In the genomic region with DNA sequence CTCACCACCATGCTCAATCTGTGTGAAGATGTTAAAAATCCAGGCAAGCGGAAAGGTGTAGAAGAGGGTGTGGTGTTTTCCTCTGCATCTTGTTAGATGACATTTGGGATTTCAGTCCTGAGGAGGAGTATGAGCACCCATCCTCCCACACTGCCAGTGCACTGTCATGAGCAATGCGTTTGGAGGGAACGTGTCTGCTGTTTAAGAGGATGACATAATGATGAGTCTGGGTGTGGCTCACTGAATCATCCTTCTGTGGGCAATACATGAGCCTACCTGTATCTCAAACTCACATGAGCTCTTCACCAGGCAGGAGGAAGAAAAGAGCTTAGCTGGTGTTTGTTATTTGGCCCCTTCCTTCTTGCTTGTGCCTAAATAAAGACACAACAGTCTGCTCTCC, we compare ENCODE assay signal across 20 cellular contexts.
DNase-seq lines count a peak whose midpoint lies in the region; ATAC-seq lines count a peak whose summit lies in the region.
"Had no signal": no experiment of that assay in that cellular context is flagged by ENCODE, and none has a peak within 500 bp of the region (broad histone marks: within the 10 kb centered on the region; RNA-seq: fewer than 3 reads in every experiment).

No MANE protein-coding gene starts in this region.

- H3K27me3 ChIP-seq in H7 (ENCODE audit: control insufficient read depth, insufficient read depth, low read length) = no peaks in the 10 kb centered on the region

- H3K36me3 ChIP-seq in H7 (replicated peaks; ENCODE audit: control insufficient read depth, insufficient read depth, low read length) = no peaks in the 10 kb centered on the region

- no peak for ATAC-seq in GM21528 (IDR thresholded peaks at IDR 0.05; ENCODE audit: low FRiP score, unreplicated experiment)
- ATAC-seq: activated naive CD4-positive, alpha-beta T cell treated with anti-CD3 and anti-CD28 coated beads, Interleukin-2, amount 50 U/mL, for 72 hours; HepG2; T-helper 17 cell had no signal

- no peak overlapping the region for H3K4me3 ChIP-seq in H7 (ENCODE audit: insufficient read depth, low read depth, low read length)

- DNase-seq in NCI-H146 (lab: John Stamatoyannopoulos, UW) = peak; percentile 48
- no peak for DNase-seq in NCI-H146 treated with DMSO at 0.1 percent for 48 hours (lab: John Stamatoyannopoulos, UW; ENCODE audit: unreplicated experiment)
- peak; percentile 66 for DNase-seq in HT1080 (ENCODE audit: low read depth)
- DNase-seq in SW480 (ENCODE audit: low spot score) = peak; percentile 43
- peak; percentile 37 for DNase-seq in kidney tubule cell (ENCODE audit: low spot score)
- DNase-seq in H7 = no peak
- DNase-seq in NCI-H2081 treated with DMSO at 0.1 percent for 48 hours (lab: John Stamatoyannopoulos, UW) = no peak
- DNase-seq: 8988T; activated CD4-positive, alpha-beta T cell treated with anti-CD3 and anti-CD28 coated beads, Interleukin-2, amount 10 ng/mL, durations not matched to agents 24 days and 14 days; aorta; CD8-positive, alpha-beta memory T cell; DMS79; NCI-H1048; NCI-H2029; NCI-H446 treated with DMSO at 0.1 percent for 48 hours; NK-92 treated with Interleukin-12 subunit alpha and Interleukin-12 subunit beta, amount 100 ng/mL, for 24 hours; T-helper 17 cell had no signal

Comparison
In these comparisons a context has a peak if more than half of its experiments do, and no peak if none do; other contexts are left out.
1. DNase-seq: peak in NCI-H146 (single experiment), HT1080 (single experiment), SW480 (single experiment) and kidney tubule cell (single experiment); none in NCI-H146 treated with DMSO at 0.1 percent for 48 hours (single experiment), H7 (single experiment) and NCI-H2081 treated with DMSO at 0.1 percent for 48 hours (single experiment).